In genomic region chr17:72766761-72767356, GRCh38 we compare ENCODE assay signal across 22 cellular contexts.
"Had no signal": no experiment of that assay in that cellular context is flagged by ENCODE, and none has a peak within 500 bp of the region (broad histone marks: within the 10 kb centered on the region; RNA-seq: fewer than 3 reads in every experiment).

No MANE protein-coding gene starts in this region.

- H3K4me3 ChIP-seq: breast epithelium, Peyer's patch had no signal

- H3K4me1 ChIP-seq: breast epithelium, Peyer's patch had no signal

- H3K36me3 ChIP-seq: breast epithelium, Peyer's patch had no signal

- H3K27ac ChIP-seq: breast epithelium, Peyer's patch had no signal

- ATAC-seq: activated CD8-positive, alpha-beta memory T cell treated with anti-CD3 and anti-CD28 coated beads, Interleukin-2, amount 10 ng/mL, durations not matched to agents 7 days and 5 days had no signal

- H3K27me3 ChIP-seq: breast epithelium, Peyer's patch had no signal

- H3K9me3 ChIP-seq: Peyer's patch had no signal

- DNase-seq: activated B cell treated with CpG ODN at 0.5 μM for 24 hours; activated CD4-positive, alpha-beta T cell treated with anti-CD3 and anti-CD28 coated beads for 1 hour; activated CD4-positive, alpha-beta T cell treated with anti-CD3 and anti-CD28 coated beads, Interleukin-2, amount 10 ng/mL, durations not matched to agents 24 days and 14 days; activated CD4-positive, alpha-beta T cell treated with anti-CD3 and anti-CD28 coated beads, Interleukin-2, amount 50 U/mL, for 48 hours; activated CD8-positive, alpha-beta memory T cell treated with anti-CD3 and anti-CD28 coated beads, Interleukin-2, amount 10 ng/mL, durations not matched to agents 7 days and 5 days; activated effector memory CD4-positive, alpha-beta T cell treated with anti-CD3 and anti-CD28 coated beads, Interleukin-2, amount 50 U/mL, for 16 hours; activated naive CD4-positive, alpha-beta T cell treated with anti-CD3 and anti-CD28 coated beads for 36 hours; activated T-cell treated with anti-CD3 and anti-CD28 coated beads, Interleukin-2, amount 50 U/mL, for 24 hours; caudate nucleus; Kasumi-1; NCI-H1048; NCI-H1417; NCI-H2029; NCI-H2107; NCI-H2171 treated with DMSO at 0.1 percent for 48 hours; NCI-H345; NCI-H510A; NCI-H526 treated with DMSO at 0.1 percent for 48 hours; NK-92 treated with Interleukin-12 subunit alpha and Interleukin-12 subunit beta, amount 100 ng/mL, for 24 hours; Peyer's patch; SHP77 treated with DMSO at 0.1 percent for 48 hours had no signal
